ENCODE assay signal across 8 cellular contexts in genomic region chr12:460301-461230, GRCh38. TPM values are rescaled to one million over a fixed set of nuclear protein-coding genes. Genes with fewer than 3 reads are reported as not detected.
DNase-seq lines count a peak whose midpoint lies in the region; ATAC-seq and TF ChIP-seq lines count a peak whose summit lies in the region.

No MANE protein-coding gene starts in this region.

- in situ Hi-C loops in astrocyte of the cerebellum (cut with HindIII; ENCODE audit: low sequenced_read_pairs), result no loop called here

- ATAC-seq in RWPE2 (ENCODE audit: low read depth), result peak; percentile 50; the same call in 1 of the 3 replicates
- ATAC-seq in left colon, result peak; percentile 34
- no peak for ATAC-seq in GM18858 (IDR thresholded peaks at IDR 0.05; ENCODE audit: unreplicated experiment)
- no peak for ATAC-seq in HG03521 (IDR thresholded peaks at IDR 0.05; ENCODE audit: unreplicated experiment)

- no peaks in the 10 kb centered on the region for H3K9me3 ChIP-seq in RWPE2 (ENCODE audit: severe bottlenecking)

- H3K36me3 ChIP-seq in RWPE2 (ENCODE audit: low read depth), result no peaks in the 10 kb centered on the region

- no peak overlapping the region for H3K27ac ChIP-seq in RWPE2 (ENCODE audit: poor library complexity, severe bottlenecking)

- TF ChIP-seq CTCF in GM12865 (IDR thresholded peaks at IDR 0.05; ENCODE audit: insufficient read depth, low read depth, low read length, missing control alignments) (no peak), RWPE2 (IDR thresholded peaks at IDR 0.05; ENCODE audit: poor library complexity, severe bottlenecking) (no peak), astrocyte of the cerebellum (IDR thresholded peaks at IDR 0.05; ENCODE audit: low read depth, low read length, missing control alignments) (no peak)

- peaks cover 4% of the 10 kb centered on the region for H3K4me1 ChIP-seq in RWPE2 (ENCODE audit: insufficient read depth, poor library complexity, severe bottlenecking)

- peak; percentile 41 for DNase-seq in GM12865 (ENCODE audit: low read depth)
- DNase-seq in RWPE2 (ENCODE audit: low spot score), result no peak
- DNase-seq in astrocyte of the cerebellum (ENCODE audit: low read depth), result no peak
- DNase-seq in left colon, result peak in 1 of 2 donors; percentile 50
- peak; percentile 16 to 17 for DNase-seq in stimulated activated CD4-positive, alpha-beta T cell treated with anti-CD3 and anti-CD28 coated beads, Interleukin-4, amount 100 ng/mL, for 48 hours (ENCODE audit: low read depth in 2 of 2)
- no peak for DNase-seq in RPMI8226

- H3K4me3 ChIP-seq in GM12865 (ENCODE audit: low read depth, low read length), result peak overlapping the region; percentile 13; the same call in 1 of the 2 replicates
- H3K4me3 ChIP-seq in RWPE2 (ENCODE audit: severe bottlenecking), result peak overlapping the region; percentile 49
- H3K4me3 ChIP-seq in astrocyte of the cerebellum (ENCODE audit: low read depth, low read length), result peak overlapping the region; percentile 37

- peaks cover 21% of the 10 kb centered on the region for H3K27me3 ChIP-seq in RWPE2 (ENCODE audit: insufficient read depth, poor library complexity, severe bottlenecking)

- intact Hi-C loops in left colon (cut with DNase I, micrococcal nuclease), result no loop called here

RNA-seq across cellular contexts. Expression of gene B4GALNT3, which starts 0.8 kb away (rescaled TPM):
- 100 to 1,000 TPM; 131 to 143 TPM for total RNA-seq in left colon

RNA-seq across cellular contexts. Expression of gene CCDC77, which starts 59.1 kb away (rescaled TPM):
- total RNA-seq in left colon, result 1 to 10 TPM; 4.0 to 5.9 TPM

Comparison
In these comparisons a context has a peak if more than half of its experiments do, and no peak if none do; other contexts are left out.
1. DNase-seq: peak in GM12865 (single experiment) and stimulated activated CD4-positive, alpha-beta T cell treated with anti-CD3 and anti-CD28 coated beads, Interleukin-4, amount 100 ng/mL, for 48 hours (2 of 2); none in RWPE2 (single experiment), astrocyte of the cerebellum (single experiment) and RPMI8226 (single experiment).
2. ATAC-seq: peak in RWPE2 (single experiment) and left colon (single experiment); none in GM18858 (single experiment) and HG03521 (single experiment).
3. Peak in every context shown above with its lines, with median percentiles within 50 percentile points of each other: H3K4me3 ChIP-seq.